ENCODE assay signal across 1 cellular context in the genomic region with DNA sequence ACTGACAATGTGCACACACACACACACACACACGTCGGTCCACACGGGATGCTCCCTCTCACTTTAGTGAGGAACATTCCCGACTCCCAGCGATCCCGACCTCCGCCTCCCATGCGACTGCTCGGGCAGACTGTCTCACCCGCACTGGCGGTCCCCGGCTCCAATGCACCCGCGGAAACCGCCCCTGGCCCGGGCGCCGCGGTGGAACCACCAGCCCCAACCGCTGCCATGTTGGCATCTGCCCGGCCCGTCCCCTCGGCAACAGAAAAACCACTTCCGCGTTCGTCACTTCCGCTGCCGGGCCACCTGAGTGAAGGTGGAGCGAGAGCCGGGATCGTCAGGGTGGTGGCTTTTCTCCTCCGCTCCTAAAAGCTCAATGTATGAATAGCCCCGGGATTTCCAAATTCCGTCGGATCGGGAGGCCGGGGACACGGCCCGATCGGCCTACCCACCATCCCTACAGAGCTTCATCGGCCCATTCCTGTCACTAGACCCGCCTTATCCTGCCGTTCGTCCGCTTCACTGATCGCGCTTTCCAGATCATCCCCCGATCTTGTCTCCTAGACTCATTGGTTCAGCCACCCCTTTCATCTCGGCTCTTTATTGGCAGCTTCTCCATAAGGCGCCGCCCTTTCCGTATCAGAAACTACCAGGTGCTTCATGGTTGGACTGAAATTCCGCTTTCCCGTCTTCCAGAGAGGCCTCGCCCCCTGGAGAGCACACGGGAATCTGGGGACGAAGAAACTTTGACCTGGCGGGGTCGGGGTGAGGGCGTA.
TF ChIP-seq lines count a peak whose summit lies in the region.

SLC35A2 (minus strand) TSS at position 240 of the 776 bp plus-strand sequence; CDS start at position 230, 10 bp downstream.

TF ChIP-seq in HepG2, 621 proteins besides CTCF, POLR2A, EP300 and RAD21 (continued from another document):
- TF ChIP-seq, protein P1, sequence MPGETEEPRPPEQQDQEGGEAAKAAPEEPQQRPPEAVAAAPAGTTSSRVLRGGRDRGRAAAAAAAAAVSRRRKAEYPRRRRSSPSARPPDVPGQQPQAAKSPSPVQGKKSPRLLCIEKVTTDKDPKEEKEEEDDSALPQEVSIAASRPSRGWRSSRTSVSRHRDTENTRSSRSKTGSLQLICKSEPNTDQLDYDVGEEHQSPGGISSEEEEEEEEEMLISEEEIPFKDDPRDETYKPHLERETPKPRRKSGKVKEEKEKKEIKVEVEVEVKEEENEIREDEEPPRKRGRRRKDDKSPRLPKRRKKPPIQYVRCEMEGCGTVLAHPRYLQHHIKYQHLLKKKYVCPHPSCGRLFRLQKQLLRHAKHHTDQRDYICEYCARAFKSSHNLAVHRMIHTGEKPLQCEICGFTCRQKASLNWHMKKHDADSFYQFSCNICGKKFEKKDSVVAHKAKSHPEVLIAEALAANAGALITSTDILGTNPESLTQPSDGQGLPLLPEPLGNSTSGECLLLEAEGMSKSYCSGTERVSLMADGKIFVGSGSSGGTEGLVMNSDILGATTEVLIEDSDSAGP (CRISPR knock-in tag; IDR thresholded peaks at IDR 0.05; ENCODE audit: borderline replicate concordance), result peak; percentile 61; the same call in 1 of the 2 replicates
- TF ChIP-seq YEATS2 (CRISPR knock-in tag; IDR thresholded peaks at IDR 0.05; ENCODE audit: borderline replicate concordance) (0 out of 2 replicates have a peak, but pooled peaks have one; percentile 48), ATF3 (CRISPR knock-in tag; IDR thresholded peaks at IDR 0.05) (no peak), HIVEP1 (CRISPR knock-in tag; IDR thresholded peaks at IDR 0.05) (no peak), TAF1 (CRISPR knock-in tag; IDR thresholded peaks at IDR 0.05) (peak; percentile 65; the same call in 1 of the 2 replicates), FOXK1 (CRISPR knock-in tag; IDR thresholded peaks at IDR 0.05; ENCODE audit: borderline replicate concordance, low read depth) (no peak), SIX1 (CRISPR knock-in tag; IDR thresholded peaks at IDR 0.05; ENCODE audit: borderline replicate concordance) (no peak), ZNF367 (CRISPR knock-in tag; IDR thresholded peaks at IDR 0.05; ENCODE audit: borderline replicate concordance) (no peak), ARHGAP35 (CRISPR knock-in tag; IDR thresholded peaks at IDR 0.05; ENCODE audit: borderline replicate concordance) (no peak), ZFP36L1 (CRISPR knock-in tag; IDR thresholded peaks at IDR 0.05) (0 out of 2 replicates have a peak, but pooled peaks have one; percentile 47), RBFOX2 (IDR thresholded peaks at IDR 0.05; ENCODE audit: low read depth, low read length) (peak; percentile 80), ZNF780A (CRISPR knock-in tag; IDR thresholded peaks at IDR 0.05) (0 out of 2 replicates have a peak, but pooled peaks have one; percentile 43), GFI1 (CRISPR knock-in tag; IDR thresholded peaks at IDR 0.05; ENCODE audit: borderline replicate concordance) (0 out of 2 replicates have a peak, but pooled peaks have one; percentile 33)
